1 cellular context compared by ENCODE assay signal in genomic region chr5:73909474-73909873, GRCh38.
TF ChIP-seq lines count a peak whose summit lies in the region.

No MANE protein-coding gene starts in this region.

TF ChIP-seq in GM23338, 12 proteins besides CTCF, POLR2A, EP300 and RAD21 (continued from another document):
- TF ChIP-seq ZNF462 (CRISPR knock-in tag; IDR thresholded peaks at IDR 0.05): no peak
- no peak for TF ChIP-seq REST (IDR thresholded peaks at IDR 0.05; ENCODE audit: unreplicated experiment)
- no peak for TF ChIP-seq POLR2AphosphoS5 (IDR thresholded peaks at IDR 0.05; ENCODE audit: low read depth)
- TF ChIP-seq CREB1 (CRISPR knock-in tag; IDR thresholded peaks at IDR 0.05; ENCODE audit: low read depth): no peak
- TF ChIP-seq STAT1 (IDR thresholded peaks at IDR 0.05; ENCODE audit: unreplicated experiment): no peak
- TF ChIP-seq EZH2phosphoT487 (IDR thresholded peaks at IDR 0.05; ENCODE audit: unreplicated experiment): no peak
- TF ChIP-seq ZNF331 (CRISPR knock-in tag; IDR thresholded peaks at IDR 0.05; ENCODE audit: low read depth): no peak
- TF ChIP-seq ZNF114 (CRISPR knock-in tag; IDR thresholded peaks at IDR 0.05): no peak
TF ChIP-seq in GM23338: peak in this region for 0.
